Comparison of ENCODE assay signal across 1 cellular context in genomic region chr14:103803661-103804060, GRCh38.
TF ChIP-seq lines count a peak whose summit lies in the region.

No MANE protein-coding gene starts in this region.

TF ChIP-seq in IMR-90, 13 proteins besides CTCF, POLR2A, EP300 and RAD21 (continued from another document):
- TF ChIP-seq, protein P1, sequence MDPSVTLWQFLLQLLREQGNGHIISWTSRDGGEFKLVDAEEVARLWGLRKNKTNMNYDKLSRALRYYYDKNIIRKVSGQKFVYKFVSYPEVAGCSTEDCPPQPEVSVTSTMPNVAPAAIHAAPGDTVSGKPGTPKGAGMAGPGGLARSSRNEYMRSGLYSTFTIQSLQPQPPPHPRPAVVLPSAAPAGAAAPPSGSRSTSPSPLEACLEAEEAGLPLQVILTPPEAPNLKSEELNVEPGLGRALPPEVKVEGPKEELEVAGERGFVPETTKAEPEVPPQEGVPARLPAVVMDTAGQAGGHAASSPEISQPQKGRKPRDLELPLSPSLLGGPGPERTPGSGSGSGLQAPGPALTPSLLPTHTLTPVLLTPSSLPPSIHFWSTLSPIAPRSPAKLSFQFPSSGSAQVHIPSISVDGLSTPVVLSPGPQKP (IDR thresholded peaks at IDR 0.05; ENCODE audit: borderline replicate concordance, low read depth, low read length) = no peak
- TF ChIP-seq NFE2L2 (IDR thresholded peaks at IDR 0.05; ENCODE audit: low read depth, low read length) (no peak), BHLHE40 (IDR thresholded peaks at IDR 0.05; ENCODE audit: low read depth, low read length) (no peak), FOS (IDR thresholded peaks at IDR 0.05; ENCODE audit: low read depth, low read length) (no peak), RFX5 (IDR thresholded peaks at IDR 0.05; ENCODE audit: low read depth, low read length) (no peak)
- TF ChIP-seq, protein P2, sequence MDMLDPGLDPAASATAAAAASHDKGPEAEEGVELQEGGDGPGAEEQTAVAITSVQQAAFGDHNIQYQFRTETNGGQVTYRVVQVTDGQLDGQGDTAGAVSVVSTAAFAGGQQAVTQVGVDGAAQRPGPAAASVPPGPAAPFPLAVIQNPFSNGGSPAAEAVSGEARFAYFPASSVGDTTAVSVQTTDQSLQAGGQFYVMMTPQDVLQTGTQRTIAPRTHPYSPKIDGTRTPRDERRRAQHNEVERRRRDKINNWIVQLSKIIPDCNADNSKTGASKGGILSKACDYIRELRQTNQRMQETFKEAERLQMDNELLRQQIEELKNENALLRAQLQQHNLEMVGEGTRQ (IDR thresholded peaks at IDR 0.05; ENCODE audit: low read depth, low read length) = no peak
TF ChIP-seq in IMR-90: peak in this region for 0.
